Comparison of ENCODE assay signal across 8 cellular contexts in the genomic region with DNA sequence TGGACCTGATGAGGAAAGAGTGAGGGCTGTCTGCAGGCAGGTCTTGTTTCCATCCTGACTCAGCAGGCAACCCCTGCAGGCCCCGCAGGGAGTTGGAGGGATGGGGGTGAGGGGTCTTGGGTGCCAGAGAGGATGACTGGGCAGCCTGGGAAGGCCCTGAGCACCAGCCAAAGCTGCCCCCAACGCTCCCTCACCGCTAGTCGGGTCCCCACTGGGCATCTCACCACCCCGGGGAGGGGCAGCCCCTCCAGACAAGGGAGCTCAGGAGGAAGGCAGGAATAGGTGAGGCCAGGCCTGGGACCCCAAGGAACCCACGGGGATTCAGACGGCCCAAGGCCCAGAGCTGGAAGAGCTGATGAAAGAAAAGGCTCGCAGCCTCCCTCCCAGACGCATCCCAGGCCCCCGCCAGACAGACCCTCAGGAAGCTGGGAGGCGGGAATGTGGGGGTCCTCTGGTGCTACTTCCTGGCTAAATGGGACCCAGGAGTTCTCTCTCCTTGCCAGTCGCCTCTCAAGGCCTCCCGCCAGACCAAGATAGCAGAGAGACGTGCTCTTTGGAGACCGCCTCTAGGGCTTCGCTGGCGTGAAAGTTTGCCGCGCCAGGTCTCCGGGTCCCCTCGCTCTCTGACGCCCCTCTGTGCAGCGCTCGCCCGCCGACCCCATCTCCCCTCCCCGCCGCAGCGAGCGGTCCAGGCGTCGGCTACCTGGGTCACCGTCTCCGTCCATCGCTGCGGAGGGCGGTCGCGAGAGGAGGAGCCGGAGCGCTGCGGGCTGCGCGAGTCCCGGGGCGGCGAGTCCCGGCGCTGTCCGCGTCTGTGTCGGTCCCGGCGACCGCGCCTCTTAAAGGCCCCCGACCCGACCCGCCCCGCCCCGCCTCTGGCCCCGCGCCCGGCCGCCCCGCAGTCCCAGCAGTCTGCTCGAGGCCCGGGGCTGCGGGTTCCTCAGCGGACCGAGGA. TPM values are rescaled to one million over a fixed set of nuclear protein-coding genes. Genes with fewer than 3 reads are reported as not detected.
DNase-seq lines count a peak whose midpoint lies in the region; ATAC-seq and TF ChIP-seq lines count a peak whose summit lies in the region.

A gene with protein sequence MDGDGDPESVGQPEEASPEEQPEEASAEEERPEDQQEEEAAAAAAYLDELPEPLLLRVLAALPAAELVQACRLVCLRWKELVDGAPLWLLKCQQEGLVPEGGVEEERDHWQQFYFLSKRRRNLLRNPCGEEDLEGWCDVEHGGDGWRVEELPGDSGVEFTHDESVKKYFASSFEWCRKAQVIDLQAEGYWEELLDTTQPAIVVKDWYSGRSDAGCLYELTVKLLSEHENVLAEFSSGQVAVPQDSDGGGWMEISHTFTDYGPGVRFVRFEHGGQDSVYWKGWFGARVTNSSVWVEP (minus strand): TSS at position 814 of the 955 bp plus-strand sequence. CDS start 89 bp downstream, at position 725.

- peaks cover 37% of the 10 kb centered on the region for H3K4me1 ChIP-seq in CD4-positive, CD25-positive, alpha-beta regulatory T cell (ENCODE audit: control insufficient read depth, insufficient read depth, low read length, poor library complexity, severe bottlenecking)
- peaks cover 33% of the 10 kb centered on the region for H3K4me1 ChIP-seq in GM23338 (ENCODE audit: insufficient read depth)

- peaks cover 24% of the 10 kb centered on the region for H3F3A ChIP-seq in GM23338 (replicated peaks; ENCODE audit: low read depth)

- CTCF ChIA-PET in activated B cell treated with CpG ODN at 0.5 μM for 24 hours (lab: Charles Lee): interaction anchor here (0.8 to 7.3 kb wide), 3 partner anchors 11 to 153 kb away, joined by 3 to 74 read pairs (median 11); partner anchors contain the start of gene FBXO6

- H3K27me3 Mint-ChIP-seq in CD4-positive, CD25-positive, alpha-beta regulatory T cell: peaks cover 9% of the 10 kb centered on the region
- H3K27me3 Mint-ChIP-seq in GM23338 (ENCODE audit: insufficient read depth, low read depth, poor library complexity) (peaks cover 24% of the 10 kb centered on the region), activated B cell treated with CpG ODN at 0.5 μM for 24 hours (no peaks in the 10 kb centered on the region)

- H4K20me1 ChIP-seq in GM23338 (replicated peaks; ENCODE audit: insufficient read depth): peaks cover 7% of the 10 kb centered on the region; the same call in 1 of the 2 replicates

- peaks cover 3% of the 10 kb centered on the region for H3K36me3 Mint-ChIP-seq in CD4-positive, CD25-positive, alpha-beta regulatory T cell
- H3K36me3 Mint-ChIP-seq in GM23338 (ENCODE audit: low read depth): peaks cover 14% of the 10 kb centered on the region; the same call in 2 of the 3 replicates
- peaks cover 10% of the 10 kb centered on the region for H3K36me3 Mint-ChIP-seq in activated B cell treated with CpG ODN at 0.5 μM for 24 hours (ENCODE audit: low read depth)

- H2AFZ ChIP-seq in GM23338: no peak within 1 kb of the TSS

- in situ Hi-C loops in ACHN (cut with HindIII; ENCODE audit: low pct_ligation_motif_present, low pct_unique_long_range_greater_than_20kb, low sequenced_read_pairs): no loop called here

- H3K9me2 ChIP-seq in GM23338 (ENCODE audit: insufficient read depth): no peaks in the 10 kb centered on the region

- ATAC-seq in CD4-positive, CD25-positive, alpha-beta regulatory T cell (ENCODE audit: low read depth in 2 of 2): no peak
- ATAC-seq in GM23338 (peak; percentile 37), activated B cell treated with CpG ODN at 0.5 μM for 24 hours (ENCODE audit: low read depth) (peak; percentile 38), HG02884 (IDR thresholded peaks at IDR 0.05; ENCODE audit: unreplicated experiment) (no peak)

- DNase-seq in CD4-positive, CD25-positive, alpha-beta regulatory T cell: peak in 1 of 3 donors; percentile 16
- peak; percentile 34 for DNase-seq in GM23338 (ENCODE audit: low spot score)
- no peak for DNase-seq in activated B cell treated with CpG ODN at 0.5 μM for 24 hours
- DNase-seq in fibroblast of villous mesenchyme (ENCODE audit: low read depth): peak; percentile 22
- peak; percentile 62 for DNase-seq in occipital lobe (lab: John Stamatoyannopoulos, UW)
- no peak for DNase-seq in ACHN
- DNase-seq in NOMO-1 treated with DMSO at 0.1 percent for 48 hours (lab: John Stamatoyannopoulos, UW; ENCODE audit: unreplicated experiment): no peak

- H3K36me3 ChIP-seq in CD4-positive, CD25-positive, alpha-beta regulatory T cell (ENCODE audit: control insufficient read depth, insufficient read depth, low read length): peaks cover 10% of the 10 kb centered on the region
- peaks cover 11% of the 10 kb centered on the region; the same call in 1 of the 2 replicates for H3K36me3 ChIP-seq in GM23338 (ENCODE audit: insufficient read depth)

- intact Hi-C loops in activated B cell treated with CpG ODN at 0.5 μM for 24 hours (cut with micrococcal nuclease): loop anchor here (1.0 to 5.0 kb wide), 6 partner anchors 10 to 365 kb away; partner anchors contain the start of genes CLCN6, FBXO6, MAD2L2 and MIIP

- no peaks in the 10 kb centered on the region for H3K9me3 ChIP-seq in CD4-positive, CD25-positive, alpha-beta regulatory T cell (ENCODE audit: control insufficient read depth in 2 of 2, low read length in 2 of 2)

- TF ChIP-seq CTCF in GM23338 (conservative IDR thresholded peaks at IDR 0.05; ENCODE audit: low read depth in 2 of 2): no peak
- no peak for TF ChIP-seq CTCF in activated B cell treated with CpG ODN at 0.5 μM for 24 hours (IDR thresholded peaks at IDR 0.05)
- no peak for TF ChIP-seq CTCF in fibroblast of villous mesenchyme (IDR thresholded peaks at IDR 0.05; ENCODE audit: insufficient read depth, low read depth, low read length)

- H3K27ac Mint-ChIP-seq in CD4-positive, CD25-positive, alpha-beta regulatory T cell: peak within 1 kb of the TSS in 2 of 3 donors; percentile 25 to 64
- H3K27ac Mint-ChIP-seq in GM23338 (no peak within 1 kb of the TSS), activated B cell treated with CpG ODN at 0.5 μM for 24 hours (no peak within 1 kb of the TSS)

- no peaks in the 10 kb centered on the region for H3K27me3 ChIP-seq in CD4-positive, CD25-positive, alpha-beta regulatory T cell (ENCODE audit: control insufficient read depth, insufficient read depth, low read length)
- H3K27me3 ChIP-seq in GM23338 (ENCODE audit: insufficient read depth): no peaks in the 10 kb centered on the region

- peaks cover 0 to 48% (median 24%) of the 10 kb centered on the region in 4 donors for H3K4me1 Mint-ChIP-seq in CD4-positive, CD25-positive, alpha-beta regulatory T cell
- peaks cover 37% of the 10 kb centered on the region for H3K4me1 Mint-ChIP-seq in GM23338
- H3K4me1 Mint-ChIP-seq in activated B cell treated with CpG ODN at 0.5 μM for 24 hours: peaks cover 30% of the 10 kb centered on the region

- peaks cover 20% of the 10 kb centered on the region for H3K79me2 ChIP-seq in GM23338 (replicated peaks; ENCODE audit: insufficient read depth)

- H3K4me3 Mint-ChIP-seq in CD4-positive, CD25-positive, alpha-beta regulatory T cell: peak within 1 kb of the TSS; percentile 83 to 85 (median 84)
- H3K4me3 Mint-ChIP-seq in GM23338 (peak within 1 kb of the TSS; percentile 77), activated B cell treated with CpG ODN at 0.5 μM for 24 hours (peak within 1 kb of the TSS; percentile 80)

- H3K27ac ChIP-seq in CD4-positive, CD25-positive, alpha-beta regulatory T cell (ENCODE audit: insufficient read depth, low read length, poor library complexity, severe bottlenecking): peak within 1 kb of the TSS; percentile 41
- H3K27ac ChIP-seq in GM23338 (ENCODE audit: low read depth): no peak within 1 kb of the TSS

- H3K4me2 ChIP-seq in GM23338: peak within 1 kb of the TSS; percentile 93

- peak within 1 kb of the TSS; percentile 60 for H3K4me3 ChIP-seq in CD4-positive, CD25-positive, alpha-beta regulatory T cell (ENCODE audit: low read depth, low read length)
- H3K4me3 ChIP-seq in GM23338 (peak within 1 kb of the TSS; percentile 77), fibroblast of villous mesenchyme (ENCODE audit: low read depth, low read length) (peak within 1 kb of the TSS; percentile 80)

- POLR2A ChIA-PET in activated B cell treated with CpG ODN at 0.5 μM for 24 hours (lab: Charles Lee): interaction anchor here (1.1 to 2.3 kb wide), 7 partner anchors 10 to 554 kb away, joined by 3 to 23 read pairs (median 6); partner anchors contain the start of genes EXOSC10, FBXO6 and MTOR

- no peaks in the 10 kb centered on the region for H3K9me3 Mint-ChIP-seq in CD4-positive, CD25-positive, alpha-beta regulatory T cell
- H3K9me3 Mint-ChIP-seq in GM23338 (no peaks in the 10 kb centered on the region; the same call in 2 of the 3 replicates), activated B cell treated with CpG ODN at 0.5 μM for 24 hours (no peaks in the 10 kb centered on the region)

TF ChIP-seq in GM23338, 12 proteins besides CTCF, POLR2A, EP300 and RAD21:
- no peak for TF ChIP-seq CREB1 (CRISPR knock-in tag; IDR thresholded peaks at IDR 0.05; ENCODE audit: low read depth)
- TF ChIP-seq POLR2AphosphoS5 (IDR thresholded peaks at IDR 0.05; ENCODE audit: low read depth): peak; percentile 64
- no peak for TF ChIP-seq EZH2phosphoT487 (IDR thresholded peaks at IDR 0.05; ENCODE audit: unreplicated experiment)
- TF ChIP-seq EZH2 (IDR thresholded peaks at IDR 0.05; ENCODE audit: low read depth, unreplicated experiment): no peak

RNA-seq across cellular contexts. Expression of the gene that starts here (rescaled TPM):
- total RNA-seq in CD4-positive, CD25-positive, alpha-beta regulatory T cell: 2.1 TPM
- polyA plus RNA-seq in CD4-positive, CD25-positive, alpha-beta regulatory T cell: 10 to 100 TPM in 2 of 4 donors, 1 to 10 TPM in 2; 3.9 to 10.6 (median 7.0) TPM
- total RNA-seq in GM23338 (2014; rRNA removed; shearing (Covaris generic)): 44.4 and 45.4 TPM in 2 replicates
- 84.6 and 86.7 TPM in 2 replicates for polyA plus RNA-seq in GM23338 (2016; fragmentation: Nextera tagmentation; extraction: Ambion mirVana)
- total RNA-seq in activated B cell treated with CpG ODN at 0.5 μM for 24 hours: 4.2 and 4.6 TPM in 2 replicates
- 1.9 and 4.3 TPM in 2 replicates for total RNA-seq in fibroblast of villous mesenchyme
- total RNA-seq in occipital lobe: 2.7 TPM

Comparison
In these comparisons a context has a peak if more than half of its experiments do, and no peak if none do; other contexts are left out.
1. ATAC-seq: peak in GM23338 (single experiment) and activated B cell treated with CpG ODN at 0.5 μM for 24 hours (single experiment); none in CD4-positive, CD25-positive, alpha-beta regulatory T cell (0 of 2) and HG02884 (single experiment).
2. DNase-seq: peak in GM23338 (single experiment), fibroblast of villous mesenchyme (single experiment) and occipital lobe (single experiment); none in activated B cell treated with CpG ODN at 0.5 μM for 24 hours (single experiment), ACHN (single experiment) and NOMO-1 treated with DMSO at 0.1 percent for 48 hours (single experiment).
3. H3K27ac Mint-ChIP-seq: peak in CD4-positive, CD25-positive, alpha-beta regulatory T cell (2 of 3); none in GM23338 (single experiment) and activated B cell treated with CpG ODN at 0.5 μM for 24 hours (single experiment).
4. Peak in every context shown above with its lines, with median percentiles within 50 percentile points of each other: H3K4me3 ChIP-seq and H3K4me3 Mint-ChIP-seq.